1 cellular context compared by ENCODE assay signal in genomic region chr14:96902004-96902403, GRCh38.
TF ChIP-seq lines count a peak whose summit lies in the region.

No MANE protein-coding gene starts in this region.

TF ChIP-seq in H1, 55 proteins besides CTCF, POLR2A, EP300 and RAD21 (continued from another document):
- TF ChIP-seq MAX (IDR thresholded peaks at IDR 0.05) (no peak), RNF2 (IDR thresholded peaks at IDR 0.05; ENCODE audit: borderline replicate concordance, low read depth, low read length, missing control alignments, poor library complexity, severe bottlenecking) (no peak), SAP30 (IDR thresholded peaks at IDR 0.05; ENCODE audit: insufficient read depth, insufficient replicate concordance, low read length) (no peak), TCF12 (IDR thresholded peaks at IDR 0.05; ENCODE audit: low read depth, low read length) (no peak), SP4 (IDR thresholded peaks at IDR 0.05; ENCODE audit: low read length) (no peak), NANOG (IDR thresholded peaks at IDR 0.05; ENCODE audit: insufficient read depth, low read depth, low read length, poor library complexity, severe bottlenecking) (no peak), BRCA1 (IDR thresholded peaks at IDR 0.05; ENCODE audit: low read depth, low read length) (no peak), CEBPB (IDR thresholded peaks at IDR 0.05; ENCODE audit: low read depth, low read length) (no peak), CTBP2 (IDR thresholded peaks at IDR 0.05; ENCODE audit: borderline replicate concordance, insufficient read depth, insufficient read length, low read length) (no peak), POLR2AphosphoS5 (IDR thresholded peaks at IDR 0.05; ENCODE audit: low read depth, low read length) (no peak), RBBP5 (IDR thresholded peaks at IDR 0.05; ENCODE audit: borderline replicate concordance, low read depth, low read length) (no peak), E2F6 (IDR thresholded peaks at IDR 0.05) (no peak), CBX8 (IDR thresholded peaks at IDR 0.05; ENCODE audit: borderline replicate concordance, low read depth, low read length) (no peak)
